In the genomic region with DNA sequence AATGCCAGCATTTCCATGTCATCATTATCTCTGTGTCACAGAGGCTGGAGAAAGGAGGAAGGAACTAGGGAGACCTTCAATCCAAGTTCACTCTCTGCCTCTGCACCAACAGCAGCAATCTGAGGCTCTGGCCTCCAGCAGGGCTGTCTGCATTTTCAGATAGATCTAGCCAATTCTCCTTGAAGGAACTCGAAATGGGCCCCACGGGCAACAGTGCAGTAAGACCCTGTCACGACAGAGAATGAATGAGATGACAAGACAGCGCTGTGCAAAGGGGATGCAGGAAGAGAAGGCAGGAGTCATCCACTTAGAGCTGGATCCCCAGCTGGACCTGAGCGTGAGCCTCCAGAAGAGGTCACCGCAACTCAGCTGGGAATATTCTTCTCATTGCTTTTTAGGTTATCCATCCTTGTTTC, we compare ENCODE assay signal across 1 cellular context.
TF ChIP-seq lines count a peak whose summit lies in the region.

No MANE protein-coding gene starts in this region.

TF ChIP-seq in SK-N-SH treated with all-trans-retinoic acid at 6 μM for 48 hours, 23 proteins besides CTCF, POLR2A, EP300 and RAD21 (continued from another document):
- TF ChIP-seq, protein P1, sequence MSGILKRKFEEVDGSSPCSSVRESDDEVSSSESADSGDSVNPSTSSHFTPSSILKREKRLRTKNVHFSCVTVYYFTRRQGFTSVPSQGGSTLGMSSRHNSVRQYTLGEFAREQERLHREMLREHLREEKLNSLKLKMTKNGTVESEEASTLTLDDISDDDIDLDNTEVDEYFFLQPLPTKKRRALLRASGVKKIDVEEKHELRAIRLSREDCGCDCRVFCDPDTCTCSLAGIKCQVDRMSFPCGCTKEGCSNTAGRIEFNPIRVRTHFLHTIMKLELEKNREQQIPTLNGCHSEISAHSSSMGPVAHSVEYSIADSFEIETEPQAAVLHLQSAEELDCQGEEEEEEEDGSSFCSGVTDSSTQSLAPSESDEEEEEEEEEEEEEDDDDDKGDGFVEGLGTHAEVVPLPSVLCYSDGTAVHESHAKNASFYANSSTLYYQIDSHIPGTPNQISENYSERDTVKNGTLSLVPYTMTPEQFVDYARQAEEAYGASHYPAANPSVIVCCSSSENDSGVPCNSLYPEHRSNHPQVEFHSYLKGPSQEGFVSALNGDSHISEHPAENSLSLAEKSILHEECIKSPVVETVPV (CRISPR knock-in tag; IDR thresholded peaks at IDR 0.05) = no peak
- no peak for TF ChIP-seq BACH2 (CRISPR knock-in tag; IDR thresholded peaks at IDR 0.05; ENCODE audit: borderline replicate concordance)
TF ChIP-seq in SK-N-SH treated with all-trans-retinoic acid at 6 μM for 48 hours: peak in this region for 0.
